8 cellular contexts compared by ENCODE assay signal in genomic region chr4:1246111-1246881, GRCh38. TPM values are rescaled to one million over a fixed set of nuclear protein-coding genes. Genes with fewer than 3 reads are reported as not detected.
DNase-seq lines count a peak whose midpoint lies in the region; ATAC-seq and TF ChIP-seq lines count a peak whose summit lies in the region.

No MANE protein-coding gene starts in this region.

- H3K36me3 Mint-ChIP-seq in GM23338 (ENCODE audit: low read depth) (peaks cover 18% of the 10 kb centered on the region), brain (peaks cover 25% of the 10 kb centered on the region), type B pancreatic cell (peaks cover 11% of the 10 kb centered on the region)

- H3K9me3 ChIP-seq in A673 (ENCODE audit: low read depth, low read length, poor library complexity, severe bottlenecking) (peaks cover 14% of the 10 kb centered on the region), lower lobe of right lung (no peaks in the 10 kb centered on the region)

- no peaks in the 10 kb centered on the region for H3K27me3 ChIP-seq in A673 (replicated peaks; ENCODE audit: insufficient read depth, low read depth, low read length, poor library complexity)
- H3K27me3 ChIP-seq in GM23338 (ENCODE audit: insufficient read depth): no peaks in the 10 kb centered on the region
- H3K27me3 ChIP-seq in lower lobe of right lung (ENCODE audit: low read depth): no peaks in the 10 kb centered on the region

- H3K27ac Mint-ChIP-seq in GM23338 (no peak overlapping the region; the same call in none of the 2 replicates), brain (peak overlapping the region; percentile 91 to 98 (median 95)), type B pancreatic cell (peak overlapping the region; percentile 92)

- peaks cover 13% of the 10 kb centered on the region for H3K4me1 Mint-ChIP-seq in GM23338
- H3K4me1 Mint-ChIP-seq in brain: peaks cover 61% of the 10 kb centered on the region
- H3K4me1 Mint-ChIP-seq in type B pancreatic cell (ENCODE audit: unreplicated experiment): peaks cover 26% of the 10 kb centered on the region

- H3F3A ChIP-seq in GM23338 (replicated peaks; ENCODE audit: low read depth): no peaks in the 10 kb centered on the region

- H3K4me3 ChIP-seq in A673 (ENCODE audit: low read depth, low read length, poor library complexity, severe bottlenecking) (peak overlapping the region; percentile 97), GM23338 (no peak overlapping the region; the same call in 1 of the 2 replicates), lower lobe of right lung (peak overlapping the region; percentile 95)

- intact Hi-C loops in A673 (cut with micrococcal nuclease; ENCODE audit: unreplicated experiment): no loop called here
- intact Hi-C loops in lower lobe of right lung (cut with DNase I): no loop called here

- H3K9me3 Mint-ChIP-seq in GM23338 (peaks cover 18% of the 10 kb centered on the region), brain (peaks cover 0 to 15% (median 5%) of the 10 kb centered on the region in 5 experiments), type B pancreatic cell (no peaks in the 10 kb centered on the region)

- H4K20me1 ChIP-seq in GM23338 (replicated peaks; ENCODE audit: insufficient read depth): peaks cover 10% of the 10 kb centered on the region

- POLR2A ChIA-PET in A673 (lab: Charles Lee; ENCODE audit: low non-redundant PET): no interaction called here

- DNase-seq in A673 (ENCODE audit: low spot score): no peak
- DNase-seq in GM23338 (ENCODE audit: low spot score): no peak
- peak; percentile 76 for DNase-seq in lower lobe of right lung
- DNase-seq in type B pancreatic cell (ENCODE audit: extremely low spot score, unreplicated experiment): no peak
- no peak for DNase-seq in NCI-H1105 (lab: John Stamatoyannopoulos, UW)
- DNase-seq in DMS79 (lab: John Stamatoyannopoulos, UW): no peak

- TF ChIP-seq CTCF in A673 (conservative IDR thresholded peaks at IDR 0.05; ENCODE audit: low read depth, low read length) (no peak), GM23338 (conservative IDR thresholded peaks at IDR 0.05; ENCODE audit: low read depth in 2 of 2) (no peak), brain (conservative IDR thresholded peaks at IDR 0.05) (no peak), lower lobe of right lung (IDR thresholded peaks at IDR 0.05) (no peak), type B pancreatic cell (conservative IDR thresholded peaks at IDR 0.05) (no peak)

- H3K27me3 Mint-ChIP-seq in GM23338 (ENCODE audit: insufficient read depth, low read depth, poor library complexity) (peaks cover 18% of the 10 kb centered on the region), brain (peaks cover 4% of the 10 kb centered on the region), type B pancreatic cell (no peaks in the 10 kb centered on the region)

- ATAC-seq in GM23338 (no peak), lower lobe of right lung (peak; percentile 25 to 35), HG02973 (IDR thresholded peaks at IDR 0.05; ENCODE audit: unreplicated experiment) (no peak)

- H3K36me3 ChIP-seq in A673 (ENCODE audit: insufficient read depth, low read length, poor library complexity, severe bottlenecking): peaks cover 11% of the 10 kb centered on the region
- no peaks in the 10 kb centered on the region for H3K36me3 ChIP-seq in GM23338 (ENCODE audit: insufficient read depth)
- peaks cover 9% of the 10 kb centered on the region for H3K36me3 ChIP-seq in lower lobe of right lung

- peaks cover 67% of the 10 kb centered on the region for H3K79me2 ChIP-seq in GM23338 (replicated peaks; ENCODE audit: insufficient read depth)

- CTCF ChIA-PET in A673 (lab: Charles Lee): no interaction called here

- H3K4me1 ChIP-seq in A673 (ENCODE audit: insufficient read depth, low read length, poor library complexity, severe bottlenecking) (peaks cover 8% of the 10 kb centered on the region), GM23338 (ENCODE audit: insufficient read depth) (peaks cover 12% of the 10 kb centered on the region; the same call in 1 of the 2 replicates), lower lobe of right lung (peaks cover 76% of the 10 kb centered on the region)

- H3K27ac ChIP-seq in A673 (ENCODE audit: low read depth, low read length, poor library complexity, severe bottlenecking): peak overlapping the region; percentile 30
- H3K27ac ChIP-seq in GM23338 (ENCODE audit: low read depth): no peak overlapping the region
- peak overlapping the region; percentile 96 for H3K27ac ChIP-seq in lower lobe of right lung

- H2AFZ ChIP-seq in GM23338: no peak overlapping the region

- H3K9me2 ChIP-seq in GM23338 (ENCODE audit: insufficient read depth): 0 out of 2 replicates have a peak, but pooled peaks cover 3% of the 10 kb centered on the region

- H3K4me3 Mint-ChIP-seq in GM23338: peak overlapping the region; percentile 84
- H3K4me3 Mint-ChIP-seq in brain: peak overlapping the region; percentile 87 to 92 (median 90)
- H3K4me3 Mint-ChIP-seq in type B pancreatic cell: peak overlapping the region; percentile 89

- no TSS peak for BruUV-seq in A673 (replicated peaks; lab: Mats Ljungman, UMichigan)

- H3K4me2 ChIP-seq in GM23338: no peak overlapping the region; the same call in 1 of the 2 replicates

TF ChIP-seq in GM23338, 12 proteins besides CTCF, POLR2A, EP300 and RAD21 (continues in another document):
- no peak for TF ChIP-seq POLR2AphosphoS5 (IDR thresholded peaks at IDR 0.05; ENCODE audit: low read depth)
- no peak for TF ChIP-seq ZNF331 (CRISPR knock-in tag; IDR thresholded peaks at IDR 0.05; ENCODE audit: low read depth)
- TF ChIP-seq JUNB (IDR thresholded peaks at IDR 0.05; ENCODE audit: unreplicated experiment): no peak
- TF ChIP-seq ZNF462 (CRISPR knock-in tag; IDR thresholded peaks at IDR 0.05): no peak

RNA-seq across cellular contexts. Expression of gene CTBP1, which starts 2.6 kb away (rescaled TPM):
- total RNA-seq in A673 (2021) (187 and 196 TPM in 2 replicates), lower lobe of right lung (165 TPM), type B pancreatic cell (ENCODE audit: low replicate concordance) (147 and 165 TPM in 2 replicates)
- total RNA-seq in GM23338 (2014; rRNA removed; shearing (Covaris generic)): 125 and 192 TPM in 2 replicates
- polyA plus RNA-seq in GM23338 (2016; fragmentation: Nextera tagmentation; extraction: Ambion mirVana) (74.0 and 89.2 TPM in 2 replicates), brain (ENCODE audit: insufficient read depth, low read depth, low replicate concordance) (208 TPM)

RNA-seq across cellular contexts. Expression of gene MAEA, which starts 43.4 kb away (rescaled TPM):
- total RNA-seq in A673 (2021): 85.9 and 87.0 TPM in 2 replicates
- 99.0 and 120 TPM in 2 replicates for total RNA-seq in GM23338 (2014; rRNA removed; shearing (Covaris generic))
- 48.3 and 49.8 TPM in 2 replicates for polyA plus RNA-seq in GM23338 (2016; fragmentation: Nextera tagmentation; extraction: Ambion mirVana)
- 70.7 TPM for polyA plus RNA-seq in brain (ENCODE audit: insufficient read depth, low read depth, low replicate concordance)
- 65.8 TPM for total RNA-seq in lower lobe of right lung
- total RNA-seq in type B pancreatic cell (ENCODE audit: low replicate concordance): 81.5 and 98.7 TPM in 2 replicates

Comparison
In these comparisons a context has a peak if more than half of its experiments do, and no peak if none do; other contexts are left out.
1. ATAC-seq: peak in lower lobe of right lung (2 of 2); none in GM23338 (single experiment) and HG02973 (single experiment).
2. Peak in every context shown above with its lines, with median percentiles within 50 percentile points of each other: H3K4me3 Mint-ChIP-seq.